In genomic region chr3:182478369-182478768, GRCh38 we compare ENCODE assay signal across 19 cellular contexts.
DNase-seq lines count a peak whose midpoint lies in the region; ATAC-seq and TF ChIP-seq lines count a peak whose summit lies in the region.
"Had no signal": no experiment of that assay in that cellular context is flagged by ENCODE, and none has a peak within 500 bp of the region (broad histone marks: within the 10 kb centered on the region; RNA-seq: fewer than 3 reads in every experiment).

No MANE protein-coding gene starts in this region.

- no TSS peak for BruUV-seq in OCI-LY7 (replicated peaks; lab: Mats Ljungman, UMichigan)

- H2AFZ ChIP-seq in OCI-LY7 (ENCODE audit: low read length): peak overlapping the region; percentile 8; the same call in 1 of the 2 replicates

- POLR2A ChIA-PET in OCI-LY7 (lab: Charles Lee): interaction anchor here (0.7 to 1.6 kb wide), 4 partner anchors 13 to 771 kb away, joined by 3 to 4 read pairs (median 3); no protein-coding TSS in a partner anchor

- intact Hi-C loops in OCI-LY7 (cut with micrococcal nuclease; ENCODE audit: unreplicated experiment) (no loop called here), left colon (cut with DNase I, micrococcal nuclease) (no loop called here)

- no peak overlapping the region for H3K4me2 ChIP-seq in OCI-LY7 (ENCODE audit: low read length)
- H3K4me2 ChIP-seq: A549 had no signal

- H3K4me3 ChIP-seq in OCI-LY7 (ENCODE audit: low read depth, low read length, poor library complexity, severe bottlenecking): no peak overlapping the region
- H3K4me3 ChIP-seq: A549; BLaER1 treated with 17β-estradiol and CSF1 and Interleukin-3, amounts not matched to agents 10 nM and 100 nM; GM12878 had no signal

- H4K20me1 ChIP-seq in OCI-LY7 (ENCODE audit: insufficient read depth, low read length): no peaks in the 10 kb centered on the region
- H4K20me1 ChIP-seq: BLaER1 treated with 17β-estradiol and CSF1 and Interleukin-3, amounts not matched to agents 10 nM and 100 nM had no signal

- DNase-seq in NCI-H146 (lab: John Stamatoyannopoulos, UW) (peak; percentile 19), NCI-H146 treated with DMSO at 0.1 percent for 48 hours (lab: John Stamatoyannopoulos, UW; ENCODE audit: unreplicated experiment) (no peak), OCI-LY7 (ENCODE audit: low spot score) (no peak), left colon (no peak), SW 1271 (lab: John Stamatoyannopoulos, UW) (no peak), DMS79 treated with DMSO at 0.1 percent for 48 hours (lab: John Stamatoyannopoulos, UW) (no peak)
- DNase-seq: AML-193; Calu3; CD4-positive, alpha-beta T cell; CD8-positive, alpha-beta T cell; DND-41; EL; GDM1 had no signal

- no peaks in the 10 kb centered on the region for H3K79me2 ChIP-seq in OCI-LY7 (ENCODE audit: insufficient read depth, low read depth, low read length)

- ATAC-seq in left colon: peak; percentile 50
- ATAC-seq: A549; CD8-positive, alpha-beta T cell; GM12878 had no signal

- peaks cover 3% of the 10 kb centered on the region for H3K4me1 ChIP-seq in OCI-LY7 (ENCODE audit: insufficient read depth, low read length, poor library complexity, severe bottlenecking)
- H3K4me1 ChIP-seq: A549, Caco-2 had no signal

- H3K36me3 ChIP-seq in OCI-LY7 (ENCODE audit: insufficient read depth, low read length): no peaks in the 10 kb centered on the region
- H3K36me3 ChIP-seq: BLaER1 treated with 17β-estradiol and CSF1 and Interleukin-3, amounts not matched to agents 10 nM and 100 nM had no signal

- no peaks in the 10 kb centered on the region for H3K9me2 ChIP-seq in OCI-LY7 (ENCODE audit: insufficient read depth, low read length)

- no peak overlapping the region for H3K27ac ChIP-seq in OCI-LY7 (ENCODE audit: low read depth, low read length, poor library complexity, severe bottlenecking)
- H3K27ac ChIP-seq: 22Rv1; A549; BLaER1 treated with 17β-estradiol and CSF1 and Interleukin-3, amounts not matched to agents 10 nM and 100 nM; C4-2B had no signal

- no peak for TF ChIP-seq CTCF in OCI-LY7 (conservative IDR thresholded peaks at IDR 0.05; ENCODE audit: low read length)

- CTCF ChIA-PET in OCI-LY7 (lab: Charles Lee; ENCODE audit: unreplicated experiment): no interaction called here

- H3K9me3 ChIP-seq in OCI-LY7 (ENCODE audit: low read length): no peaks in the 10 kb centered on the region
- H3K9me3 ChIP-seq: A549, Caco-2 had no signal
